12 cellular contexts compared by ENCODE assay signal in genomic region chr2:157440404-157441071, GRCh38. TPM values are rescaled to one million over a fixed set of nuclear protein-coding genes. Genes with fewer than 3 reads are reported as not detected.
DNase-seq lines count a peak whose midpoint lies in the region; ATAC-seq, FAIRE-seq and TF ChIP-seq lines count a peak whose summit lies in the region.
"Had no signal": no experiment of that assay in that cellular context is flagged by ENCODE, and none has a peak within 500 bp of the region (broad histone marks: within the 10 kb centered on the region; RNA-seq: fewer than 3 reads in every experiment).

No MANE protein-coding gene starts in this region.

- peaks cover 98% of the 10 kb centered on the region for H3K79me2 ChIP-seq in DOHH2 (ENCODE audit: control insufficient read depth, low read length)

- intact Hi-C loops in natural killer cell (cut with micrococcal nuclease), result loop anchor here (2.0 to 5.0 kb wide), 4 partner anchors 28 to 1106 kb away; partner anchors contain the start of gene ERMN

- H3K4me3 ChIP-seq in DOHH2 (ENCODE audit: low read length), result peak overlapping the region; percentile 85
- H3K4me3 ChIP-seq: GM23248 had no signal

- H3K27me3 ChIP-seq in DOHH2 (ENCODE audit: control insufficient read depth, low read length), result no peaks in the 10 kb centered on the region; the same call in 1 of the 2 replicates

- peaks cover 29% of the 10 kb centered on the region for H3F3A ChIP-seq in DOHH2 (ENCODE audit: control insufficient read depth, insufficient read depth)

- H3K27me3 Mint-ChIP-seq in activated naive CD8-positive, alpha-beta T cell treated with anti-CD3 and anti-CD28 coated beads for 36 hours, result peaks cover 4% of the 10 kb centered on the region
- no peaks in the 10 kb centered on the region for H3K27me3 Mint-ChIP-seq in natural killer cell (ENCODE audit: low read depth in 2 of 2)

- H3K4me1 Mint-ChIP-seq in activated naive CD8-positive, alpha-beta T cell treated with anti-CD3 and anti-CD28 coated beads for 36 hours, result peaks cover 30% of the 10 kb centered on the region
- peaks cover 82 to 93% of the 10 kb centered on the region in 2 donors for H3K4me1 Mint-ChIP-seq in natural killer cell

- H3K4me3 Mint-ChIP-seq in activated naive CD8-positive, alpha-beta T cell treated with anti-CD3 and anti-CD28 coated beads for 36 hours, result peak overlapping the region; percentile 93
- H3K4me3 Mint-ChIP-seq in natural killer cell, result peak overlapping the region; percentile 90

- H3K36me3 Mint-ChIP-seq in activated naive CD8-positive, alpha-beta T cell treated with anti-CD3 and anti-CD28 coated beads for 36 hours, result peaks cover 80% of the 10 kb centered on the region
- H3K36me3 Mint-ChIP-seq in natural killer cell, result peaks cover 23% of the 10 kb centered on the region

- H3K27ac Mint-ChIP-seq in activated naive CD8-positive, alpha-beta T cell treated with anti-CD3 and anti-CD28 coated beads for 36 hours, result peak overlapping the region; percentile 97
- peak overlapping the region; percentile 92 to 94 for H3K27ac Mint-ChIP-seq in natural killer cell

- no peaks in the 10 kb centered on the region for H3K9me3 Mint-ChIP-seq in activated naive CD8-positive, alpha-beta T cell treated with anti-CD3 and anti-CD28 coated beads for 36 hours
- no peaks in the 10 kb centered on the region for H3K9me3 Mint-ChIP-seq in natural killer cell

- peaks cover 6% of the 10 kb centered on the region; the same call in 1 of the 2 replicates for H4K20me1 ChIP-seq in DOHH2 (ENCODE audit: control insufficient read depth, insufficient read depth, low read depth, low read length)

- peaks cover 80% of the 10 kb centered on the region for H3K36me3 ChIP-seq in DOHH2 (ENCODE audit: control insufficient read depth, low read length)

- peaks cover 47% of the 10 kb centered on the region for H3K4me1 ChIP-seq in DOHH2 (ENCODE audit: control insufficient read depth, low read length)

- DNase-seq in activated naive CD8-positive, alpha-beta T cell treated with anti-CD3 and anti-CD28 coated beads for 36 hours, result no peak
- DNase-seq in natural killer cell (no peak), GM19239 (ENCODE audit: insufficient read length, low spot score) (no peak)
- no peak for DNase-seq in stimulated activated CD8-positive, alpha-beta memory T cell treated with anti-CD3 and anti-CD28 coated beads, Interleukin-4, amount 100 ng/mL, for 48 hours
- DNase-seq: activated CD4-positive, alpha-beta T cell treated with anti-CD3 and anti-CD28 coated beads, Interleukin-2, amount 50 U/mL, for 1 hour; DMS53; GM23248 had no signal

- FAIRE-seq in GM19239 (lab: Jason Lieb, UNC), result no peak

- H3K4me2 ChIP-seq in DOHH2 (ENCODE audit: low read length), result peak overlapping the region; percentile 100

- H3K9me2 ChIP-seq in DOHH2 (replicated peaks; ENCODE audit: control insufficient read depth, low read length), result no peaks in the 10 kb centered on the region

- TF ChIP-seq CTCF in DOHH2 (IDR thresholded peaks at IDR 0.05; ENCODE audit: low read depth, low read length, poor library complexity, severe bottlenecking), result no peak
- no peak for TF ChIP-seq CTCF in natural killer cell (IDR thresholded peaks at IDR 0.05)

- no peaks in the 10 kb centered on the region for H3K9me3 ChIP-seq in DOHH2 (ENCODE audit: control insufficient read depth, insufficient read depth, low read length)

- peak; percentile 1 for ATAC-seq in HG02840 (IDR thresholded peaks at IDR 0.05; ENCODE audit: low FRiP score, unreplicated experiment)
- peak; percentile 10 to 33 (median 20) for ATAC-seq in natural killer cell
- no peak for ATAC-seq in GM18873 (IDR thresholded peaks at IDR 0.05; ENCODE audit: low FRiP score, unreplicated experiment)
- ATAC-seq in GM19395 (IDR thresholded peaks at IDR 0.05; ENCODE audit: unreplicated experiment), result no peak

- peak overlapping the region; percentile 91 for H3K27ac ChIP-seq in DOHH2 (ENCODE audit: low read depth, low read length)
- H3K27ac ChIP-seq: epithelial cell of prostate, GM23248 had no signal

RNA-seq across cellular contexts. Expression of gene CYTIP, which starts 3.4 kb away (rescaled TPM):
- 100 to 1,000 TPM; 302 to 304 TPM for total RNA-seq in activated naive CD8-positive, alpha-beta T cell treated with anti-CD3 and anti-CD28 coated beads for 36 hours
- 100 to 1,000 TPM; 276 to 363 (median 357) TPM for total RNA-seq in natural killer cell
- total RNA-seq: GM23248 had no signal

Comparison
In these comparisons a context has a peak if more than half of its experiments do, and no peak if none do; other contexts are left out.
1. ATAC-seq: peak in HG02840 (single experiment) and natural killer cell (3 of 3); none in GM18873 (single experiment) and GM19395 (single experiment).